In the genomic region with DNA sequence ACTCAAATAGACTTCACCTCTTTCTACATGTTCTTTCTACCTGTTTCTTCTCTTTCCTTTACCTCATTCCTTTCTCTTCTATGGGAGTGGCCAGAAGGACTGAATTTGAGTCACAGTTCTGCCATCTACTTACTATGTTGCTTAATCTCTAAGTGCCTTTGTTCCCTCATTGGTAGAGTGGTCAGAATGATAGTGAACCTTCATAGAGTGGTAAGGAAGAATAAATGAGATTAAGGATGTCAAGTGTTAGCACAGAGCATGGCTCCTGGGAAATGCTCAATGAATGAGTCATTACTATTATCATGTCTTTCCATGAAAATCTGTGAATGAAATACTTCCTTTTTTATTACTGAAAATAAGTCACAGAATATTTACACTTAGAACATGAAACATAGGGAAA, we compare ENCODE assay signal across 1 cellular context.
TF ChIP-seq lines count a peak whose summit lies in the region.

No MANE protein-coding gene starts in this region.

TF ChIP-seq in WTC11, 78 proteins besides CTCF, POLR2A, EP300 and RAD21 (continued from another document):
- TF ChIP-seq, protein P1, sequence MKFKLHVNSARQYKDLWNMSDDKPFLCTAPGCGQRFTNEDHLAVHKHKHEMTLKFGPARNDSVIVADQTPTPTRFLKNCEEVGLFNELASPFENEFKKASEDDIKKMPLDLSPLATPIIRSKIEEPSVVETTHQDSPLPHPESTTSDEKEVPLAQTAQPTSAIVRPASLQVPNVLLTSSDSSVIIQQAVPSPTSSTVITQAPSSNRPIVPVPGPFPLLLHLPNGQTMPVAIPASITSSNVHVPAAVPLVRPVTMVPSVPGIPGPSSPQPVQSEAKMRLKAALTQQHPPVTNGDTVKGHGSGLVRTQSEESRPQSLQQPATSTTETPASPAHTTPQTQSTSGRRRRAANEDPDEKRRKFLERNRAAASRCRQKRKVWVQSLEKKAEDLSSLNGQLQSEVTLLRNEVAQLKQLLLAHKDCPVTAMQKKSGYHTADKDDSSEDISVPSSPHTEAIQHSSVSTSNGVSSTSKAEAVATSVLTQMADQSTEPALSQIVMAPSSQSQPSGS (CRISPR knock-in tag; IDR thresholded peaks at IDR 0.05; ENCODE audit: borderline replicate concordance, low read depth): no peak
- TF ChIP-seq GRHL2 (CRISPR knock-in tag; IDR thresholded peaks at IDR 0.05; ENCODE audit: insufficient replicate concordance, severe bottlenecking) (no peak), ZNF263 (CRISPR knock-in tag; IDR thresholded peaks at IDR 0.05; ENCODE audit: low read depth) (no peak), ETV6 (CRISPR knock-in tag; IDR thresholded peaks at IDR 0.05) (no peak), ZBTB21 (CRISPR knock-in tag; IDR thresholded peaks at IDR 0.05; ENCODE audit: borderline replicate concordance) (no peak), ESRRA (CRISPR knock-in tag; IDR thresholded peaks at IDR 0.05; ENCODE audit: borderline replicate concordance) (no peak), FOXK1 (CRISPR knock-in tag; IDR thresholded peaks at IDR 0.05) (no peak)
- TF ChIP-seq, protein P2, sequence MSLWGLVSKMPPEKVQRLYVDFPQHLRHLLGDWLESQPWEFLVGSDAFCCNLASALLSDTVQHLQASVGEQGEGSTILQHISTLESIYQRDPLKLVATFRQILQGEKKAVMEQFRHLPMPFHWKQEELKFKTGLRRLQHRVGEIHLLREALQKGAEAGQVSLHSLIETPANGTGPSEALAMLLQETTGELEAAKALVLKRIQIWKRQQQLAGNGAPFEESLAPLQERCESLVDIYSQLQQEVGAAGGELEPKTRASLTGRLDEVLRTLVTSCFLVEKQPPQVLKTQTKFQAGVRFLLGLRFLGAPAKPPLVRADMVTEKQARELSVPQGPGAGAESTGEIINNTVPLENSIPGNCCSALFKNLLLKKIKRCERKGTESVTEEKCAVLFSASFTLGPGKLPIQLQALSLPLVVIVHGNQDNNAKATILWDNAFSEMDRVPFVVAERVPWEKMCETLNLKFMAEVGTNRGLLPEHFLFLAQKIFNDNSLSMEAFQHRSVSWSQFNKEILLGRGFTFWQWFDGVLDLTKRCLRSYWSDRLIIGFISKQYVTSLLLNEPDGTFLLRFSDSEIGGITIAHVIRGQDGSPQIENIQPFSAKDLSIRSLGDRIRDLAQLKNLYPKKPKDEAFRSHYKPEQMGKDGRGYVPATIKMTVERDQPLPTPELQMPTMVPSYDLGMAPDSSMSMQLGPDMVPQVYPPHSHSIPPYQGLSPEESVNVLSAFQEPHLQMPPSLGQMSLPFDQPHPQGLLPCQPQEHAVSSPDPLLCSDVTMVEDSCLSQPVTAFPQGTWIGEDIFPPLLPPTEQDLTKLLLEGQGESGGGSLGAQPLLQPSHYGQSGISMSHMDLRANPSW (CRISPR knock-in tag; conservative IDR thresholded peaks at IDR 0.05; ENCODE audit: low read depth): no peak
- TF ChIP-seq, protein P3, sequence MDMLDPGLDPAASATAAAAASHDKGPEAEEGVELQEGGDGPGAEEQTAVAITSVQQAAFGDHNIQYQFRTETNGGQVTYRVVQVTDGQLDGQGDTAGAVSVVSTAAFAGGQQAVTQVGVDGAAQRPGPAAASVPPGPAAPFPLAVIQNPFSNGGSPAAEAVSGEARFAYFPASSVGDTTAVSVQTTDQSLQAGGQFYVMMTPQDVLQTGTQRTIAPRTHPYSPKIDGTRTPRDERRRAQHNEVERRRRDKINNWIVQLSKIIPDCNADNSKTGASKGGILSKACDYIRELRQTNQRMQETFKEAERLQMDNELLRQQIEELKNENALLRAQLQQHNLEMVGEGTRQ (CRISPR knock-in tag; IDR thresholded peaks at IDR 0.05): no peak
- TF ChIP-seq, protein P4, sequence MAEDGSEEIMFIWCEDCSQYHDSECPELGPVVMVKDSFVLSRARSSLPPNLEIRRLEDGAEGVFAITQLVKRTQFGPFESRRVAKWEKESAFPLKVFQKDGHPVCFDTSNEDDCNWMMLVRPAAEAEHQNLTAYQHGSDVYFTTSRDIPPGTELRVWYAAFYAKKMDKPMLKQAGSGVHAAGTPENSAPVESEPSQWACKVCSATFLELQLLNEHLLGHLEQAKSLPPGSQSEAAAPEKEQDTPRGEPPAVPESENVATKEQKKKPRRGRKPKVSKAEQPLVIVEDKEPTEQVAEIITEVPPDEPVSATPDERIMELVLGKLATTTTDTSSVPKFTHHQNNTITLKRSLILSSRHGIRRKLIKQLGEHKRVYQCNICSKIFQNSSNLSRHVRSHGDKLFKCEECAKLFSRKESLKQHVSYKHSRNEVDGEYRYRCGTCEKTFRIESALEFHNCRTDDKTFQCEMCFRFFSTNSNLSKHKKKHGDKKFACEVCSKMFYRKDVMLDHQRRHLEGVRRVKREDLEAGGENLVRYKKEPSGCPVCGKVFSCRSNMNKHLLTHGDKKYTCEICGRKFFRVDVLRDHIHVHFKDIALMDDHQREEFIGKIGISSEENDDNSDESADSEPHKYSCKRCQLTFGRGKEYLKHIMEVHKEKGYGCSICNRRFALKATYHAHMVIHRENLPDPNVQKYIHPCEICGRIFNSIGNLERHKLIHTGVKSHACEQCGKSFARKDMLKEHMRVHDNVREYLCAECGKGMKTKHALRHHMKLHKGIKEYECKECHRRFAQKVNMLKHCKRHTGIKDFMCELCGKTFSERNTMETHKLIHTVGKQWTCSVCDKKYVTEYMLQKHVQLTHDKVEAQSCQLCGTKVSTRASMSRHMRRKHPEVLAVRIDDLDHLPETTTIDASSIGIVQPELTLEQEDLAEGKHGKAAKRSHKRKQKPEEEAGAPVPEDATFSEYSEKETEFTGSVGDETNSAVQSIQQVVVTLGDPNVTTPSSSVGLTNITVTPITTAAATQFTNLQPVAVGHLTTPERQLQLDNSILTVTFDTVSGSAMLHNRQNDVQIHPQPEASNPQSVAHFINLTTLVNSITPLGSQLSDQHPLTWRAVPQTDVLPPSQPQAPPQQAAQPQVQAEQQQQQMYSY (CRISPR knock-in tag; IDR thresholded peaks at IDR 0.05): no peak
- TF ChIP-seq, protein P5, sequence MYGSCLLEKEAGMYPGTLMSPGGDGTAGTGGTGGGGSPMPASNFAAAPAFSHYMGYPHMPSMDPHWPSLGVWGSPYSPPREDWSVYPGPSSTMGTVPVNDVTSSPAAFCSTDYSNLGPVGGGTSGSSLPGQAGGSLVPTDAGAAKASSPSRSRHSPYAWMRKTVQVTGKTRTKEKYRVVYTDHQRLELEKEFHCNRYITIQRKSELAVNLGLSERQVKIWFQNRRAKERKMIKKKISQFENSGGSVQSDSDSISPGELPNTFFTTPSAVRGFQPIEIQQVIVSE (CRISPR knock-in tag; IDR thresholded peaks at IDR 0.05; ENCODE audit: borderline replicate concordance): no peak
- TF ChIP-seq, protein P6, sequence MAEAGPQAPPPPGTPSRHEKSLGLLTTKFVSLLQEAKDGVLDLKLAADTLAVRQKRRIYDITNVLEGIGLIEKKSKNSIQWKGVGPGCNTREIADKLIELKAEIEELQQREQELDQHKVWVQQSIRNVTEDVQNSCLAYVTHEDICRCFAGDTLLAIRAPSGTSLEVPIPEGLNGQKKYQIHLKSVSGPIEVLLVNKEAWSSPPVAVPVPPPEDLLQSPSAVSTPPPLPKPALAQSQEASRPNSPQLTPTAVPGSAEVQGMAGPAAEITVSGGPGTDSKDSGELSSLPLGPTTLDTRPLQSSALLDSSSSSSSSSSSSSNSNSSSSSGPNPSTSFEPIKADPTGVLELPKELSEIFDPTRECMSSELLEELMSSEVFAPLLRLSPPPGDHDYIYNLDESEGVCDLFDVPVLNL (CRISPR knock-in tag; IDR thresholded peaks at IDR 0.05; ENCODE audit: borderline replicate concordance, low read depth): no peak
